ENCODE assay signal across 16 cellular contexts in the genomic region with DNA sequence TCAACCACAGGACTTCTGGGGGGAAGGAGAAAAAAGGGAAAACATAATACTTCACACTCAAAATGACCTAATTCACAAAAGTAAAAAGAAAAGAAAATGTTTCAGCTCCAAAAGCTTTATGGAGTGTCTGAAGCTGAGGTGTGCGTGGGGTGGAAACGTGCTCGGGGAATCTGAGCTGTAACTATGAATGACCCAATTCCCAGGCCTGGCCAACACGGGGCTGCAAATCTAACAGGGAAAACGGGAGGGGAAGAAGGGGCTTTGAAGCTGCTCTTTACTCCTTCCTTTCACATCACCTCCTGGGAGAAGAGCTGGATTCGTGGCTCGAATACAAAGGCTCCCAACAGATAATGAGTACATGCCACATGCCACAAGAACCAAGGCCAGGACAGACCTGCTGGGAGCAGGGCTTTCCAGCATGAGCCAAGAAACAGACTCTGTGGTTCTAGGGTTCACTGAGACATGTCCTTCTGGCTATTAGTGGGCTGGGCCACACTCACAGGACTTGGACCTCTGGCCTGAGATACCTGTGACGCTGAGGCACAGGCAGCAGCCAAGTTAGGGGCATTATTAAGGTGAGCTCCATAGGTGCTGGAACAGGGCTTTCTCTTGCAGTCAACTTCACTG. TPM values are rescaled to one million over a fixed set of nuclear protein-coding genes. Genes with fewer than 3 reads are reported as not detected.
DNase-seq lines count a peak whose midpoint lies in the region; ATAC-seq, FAIRE-seq and TF ChIP-seq lines count a peak whose summit lies in the region.
"Had no signal": no experiment of that assay in that cellular context is flagged by ENCODE, and none has a peak within 500 bp of the region (broad histone marks: within the 10 kb centered on the region; RNA-seq: fewer than 3 reads in every experiment).

No MANE protein-coding gene starts in this region.

- no peak overlapping the region for H3K4me3 ChIP-seq in mammary epithelial cell (replicated peaks in 1 of 3; ENCODE audit: insufficient read depth in 1 of 3, low read depth in 2 of 3, low read length in 3 of 3)
- no peak overlapping the region for H3K4me3 ChIP-seq in breast epithelium
- H3K4me3 ChIP-seq in HepG2 (replicated peaks in 1 of 3; ENCODE audit: insufficient read depth in 1 of 3, low read depth in 2 of 3, low read length in 3 of 3): no peak overlapping the region
- no peak overlapping the region for H3K4me3 ChIP-seq in body of pancreas

- H3K36me3 ChIP-seq in mammary epithelial cell (ENCODE audit: insufficient read depth, low read length) (no peaks in the 10 kb centered on the region), breast epithelium (no peaks in the 10 kb centered on the region), HepG2 (replicated peaks in 1 of 2; ENCODE audit: control insufficient read depth in 1 of 2, insufficient read depth in 2 of 2, low read length in 2 of 2) (peaks cover 12 to 29% of the 10 kb centered on the region in 2 experiments; a peak in 4 of 5 replicates), body of pancreas (replicated peaks in 1 of 2; ENCODE audit: insufficient read depth in 1 of 2, low read depth in 2 of 2) (no peaks in the 10 kb centered on the region)

- H3K79me2 ChIP-seq in mammary epithelial cell (ENCODE audit: insufficient read depth, low read length) (peaks cover 58% of the 10 kb centered on the region), HepG2 (ENCODE audit: insufficient read depth, low read length) (no peaks in the 10 kb centered on the region)

- no peaks in the 10 kb centered on the region for H3K27me3 Mint-ChIP-seq in MCF 10A (ENCODE audit: insufficient read depth, unreplicated experiment)
- H3K27me3 Mint-ChIP-seq: progenitor cell of endocrine pancreas had no signal

- TF ChIP-seq EP300 in HepG2 (IDR thresholded peaks at IDR 0.05; ENCODE audit: low read depth in 2 of 2, low read length in 2 of 2) (no peak), HepG2 (CRISPR knock-in tag; IDR thresholded peaks at IDR 0.05; ENCODE audit: borderline replicate concordance) (no peak)

- no peak overlapping the region for H3K4me3 Mint-ChIP-seq in MCF 10A (ENCODE audit: unreplicated experiment)
- no peak overlapping the region for H3K4me3 Mint-ChIP-seq in stimulated activated effector memory CD8-positive, alpha-beta T cell treated with anti-CD3 and anti-CD28 coated beads, Interleukin-12 subunit alpha, Interleukin-12 subunit beta, amount 100 ng/mL, for 72 hours

- CTCF ChIA-PET in MCF 10A (lab: Yijun Ruan, JAX) (interaction anchor here (0.6 to 1.7 kb wide), 6 partner anchors 10 to 218 kb away, joined by 3 to 5 read pairs (median 4); no protein-coding TSS in a partner anchor), mammary epithelial cell (lab: Charles Lee; ENCODE audit: low non-redundant PET) (no interaction called here), HepG2 (lab: Yijun Ruan, JAX; ENCODE audit: low intra/inter-chr PET ratio, low total read pairs) (no interaction called here)

- H3K36me3 Mint-ChIP-seq in MCF 10A (ENCODE audit: insufficient read depth, unreplicated experiment): peaks cover 18% of the 10 kb centered on the region
- peaks cover 33% of the 10 kb centered on the region for H3K36me3 Mint-ChIP-seq in stimulated activated effector memory CD8-positive, alpha-beta T cell treated with anti-CD3 and anti-CD28 coated beads, Interleukin-12 subunit alpha, Interleukin-12 subunit beta, amount 100 ng/mL, for 72 hours

- ATAC-seq in HepG2 (0 out of 3 replicates have a peak, but pooled peaks have one; percentile 33), body of pancreas (no peak)
- no peak for ATAC-seq in stimulated activated effector memory CD8-positive, alpha-beta T cell treated with anti-CD3 and anti-CD28 coated beads, Interleukin-12 subunit alpha, Interleukin-12 subunit beta, amount 100 ng/mL, for 72 hours
- ATAC-seq: Panc1 had no signal

- intact Hi-C loops in MCF 10A (cut with micrococcal nuclease): no loop called here
- intact Hi-C loops in mammary epithelial cell (cut with micrococcal nuclease): loop anchor here (10.0 kb wide), 1 partner anchor 281 kb away; a partner anchor contains a TSS
- intact Hi-C loops in breast epithelium (cut with DNase I; ENCODE audit: low total_unique reads): no loop called here
- intact Hi-C loops in HepG2 (cut with micrococcal nuclease; ENCODE audit: unreplicated experiment): no loop called here
- intact Hi-C loops in body of pancreas (cut with DNase I): no loop called here

- H3K4me2 ChIP-seq in mammary epithelial cell (ENCODE audit: insufficient read depth, low read depth, low read length): no peak overlapping the region
- H3K4me2 ChIP-seq in HepG2 (ENCODE audit: low read depth, low read length): no peak overlapping the region

- TF ChIP-seq POLR2A in breast epithelium (IDR thresholded peaks at IDR 0.05): no peak
- TF ChIP-seq POLR2A in HepG2 (IDR thresholded peaks at IDR 0.05; ENCODE audit: insufficient read depth in 1 of 2, low read depth in 2 of 2, low read length in 2 of 2): no peak
- no peak for TF ChIP-seq POLR2A in body of pancreas (IDR thresholded peaks at IDR 0.05)

- peaks cover 8% of the 10 kb centered on the region for H3K4me1 Mint-ChIP-seq in MCF 10A (ENCODE audit: insufficient read depth, unreplicated experiment)
- peaks cover 36% of the 10 kb centered on the region for H3K4me1 Mint-ChIP-seq in stimulated activated effector memory CD8-positive, alpha-beta T cell treated with anti-CD3 and anti-CD28 coated beads, Interleukin-12 subunit alpha, Interleukin-12 subunit beta, amount 100 ng/mL, for 72 hours

- BruUV-seq in MCF 10A (replicated peaks; lab: Mats Ljungman, UMichigan) (no TSS peak), mammary epithelial cell (replicated peaks; lab: Mats Ljungman, UMichigan) (no TSS peak), HepG2 (replicated peaks; lab: Mats Ljungman, UMichigan) (no TSS peak)

- peak overlapping the region; percentile 27 for H3K27ac Mint-ChIP-seq in MCF 10A (ENCODE audit: low read depth, unreplicated experiment)
- peak overlapping the region; percentile 8 for H3K27ac Mint-ChIP-seq in stimulated activated effector memory CD8-positive, alpha-beta T cell treated with anti-CD3 and anti-CD28 coated beads, Interleukin-12 subunit alpha, Interleukin-12 subunit beta, amount 100 ng/mL, for 72 hours
- H3K27ac Mint-ChIP-seq: progenitor cell of endocrine pancreas had no signal

- TF ChIP-seq RAD21 in HepG2 (CRISPR knock-in tag; IDR thresholded peaks at IDR 0.05): no peak

- FAIRE-seq in HepG2 (lab: Jason Lieb, UNC): peak; percentile 30

- WGBS in mammary epithelial cell (ENCODE audit: low coverage, missing lambda C conversion rate): 38% methylated on average over 5 of the region's 8 CpGs
- 91% methylated on average over 7 of the region's 8 CpGs for WGBS in HepG2 (ENCODE audit: low lambda C conversion rate)
- 75 to 89% methylated on average over 8 of the region's 8 CpGs for WGBS in body of pancreas, 2 donors

- H3K27me3 ChIP-seq in mammary epithelial cell (ENCODE audit: insufficient read depth, low read length) (no peaks in the 10 kb centered on the region), breast epithelium (no peaks in the 10 kb centered on the region), HepG2 (ENCODE audit: control insufficient read depth in 1 of 2, insufficient read depth in 2 of 2, low read length in 2 of 2) (no peaks in the 10 kb centered on the region), body of pancreas (no peaks in the 10 kb centered on the region)

- dilution Hi-C loops in mammary epithelial cell (cut with HindIII; ENCODE audit: low sequenced_read_pairs): no loop called here

- no peaks in the 10 kb centered on the region for H3K9me3 Mint-ChIP-seq in MCF 10A (ENCODE audit: unreplicated experiment)
- no peaks in the 10 kb centered on the region for H3K9me3 Mint-ChIP-seq in stimulated activated effector memory CD8-positive, alpha-beta T cell treated with anti-CD3 and anti-CD28 coated beads, Interleukin-12 subunit alpha, Interleukin-12 subunit beta, amount 100 ng/mL, for 72 hours

- peaks cover 73% of the 10 kb centered on the region for H3K4me1 ChIP-seq in mammary epithelial cell (ENCODE audit: insufficient read depth, low read length)
- no peaks in the 10 kb centered on the region for H3K4me1 ChIP-seq in breast epithelium
- peaks cover 15% of the 10 kb centered on the region; the same call in 1 of the 2 replicates for H3K4me1 ChIP-seq in HepG2 (ENCODE audit: insufficient read depth, low read length)
- H3K4me1 ChIP-seq in body of pancreas: no peaks in the 10 kb centered on the region

- TF ChIP-seq CTCF in MCF 10A (IDR thresholded peaks at IDR 0.05; ENCODE audit: unreplicated experiment): no peak
- no peak for TF ChIP-seq CTCF in mammary epithelial cell (conservative IDR thresholded peaks at IDR 0.05 in 1 of 2, IDR thresholded peaks at IDR 0.05 in 1 of 2; ENCODE audit: extremely low read depth in 1 of 2, insufficient read depth in 1 of 2, low read depth in 1 of 2, low read length in 2 of 2)
- TF ChIP-seq CTCF in breast epithelium (IDR thresholded peaks at IDR 0.05): no peak
- no peak for TF ChIP-seq CTCF in HepG2 (CRISPR knock-in tag; IDR thresholded peaks at IDR 0.05)
- TF ChIP-seq CTCF in body of pancreas (IDR thresholded peaks at IDR 0.05): no peak

- in situ Hi-C loops in mammary epithelial cell (cut with MboI; ENCODE audit: low sequenced_read_pairs in 2 of 2): loop anchor here in 1 of 2 donors (10.0 kb wide), 2 partner anchors 221 to 281 kb away; a partner anchor contains a TSS
- in situ Hi-C loops in HepG2 (cut with HindIII; ENCODE audit: extremely low pct_ligation_motif_present, low pct_unique_long_range_greater_than_20kb): no loop called here

- H3K9me3 ChIP-seq in mammary epithelial cell (replicated peaks; ENCODE audit: insufficient read depth, low read length) (no peaks in the 10 kb centered on the region), breast epithelium (no peaks in the 10 kb centered on the region), HepG2 (ENCODE audit: low read length) (no peaks in the 10 kb centered on the region), body of pancreas (no peaks in the 10 kb centered on the region)

- DNase-seq in MCF 10A (ENCODE audit: unreplicated experiment) (no peak), mammary epithelial cell (no peak), breast epithelium (ENCODE audit: low spot score in 2 of 2) (no peak), HepG2 (ENCODE audit: low spot score) (no peak), iPS-NIHi11 (ENCODE audit: low spot score) (no peak), body of pancreas (no peak), NCI-H1436 treated with DMSO at 0.1 percent for 48 hours (lab: John Stamatoyannopoulos, UW) (no peak)
- DNase-seq in stimulated activated effector memory CD8-positive, alpha-beta T cell treated with anti-CD3 and anti-CD28 coated beads, Interleukin-12 subunit alpha, Interleukin-12 subunit beta, amount 100 ng/mL, for 72 hours (ENCODE audit: low spot score in 2 of 2): no peak
- DNase-seq: ACHN; activated CD8-positive, alpha-beta memory T cell treated with anti-CD3 and anti-CD28 coated beads for 24 hours; anterior cingulate cortex; EL; NCI-H2081; NCI-H774 had no signal

- H4K20me1 ChIP-seq in mammary epithelial cell (ENCODE audit: insufficient read depth, low read length): no peaks in the 10 kb centered on the region
- no peaks in the 10 kb centered on the region for H4K20me1 ChIP-seq in HepG2 (ENCODE audit: insufficient read depth, low read length)

- H3K27ac ChIP-seq in mammary epithelial cell (ENCODE audit: insufficient read depth, low read depth, low read length) (no peak overlapping the region), breast epithelium (peak overlapping the region; percentile 0 to 8), HepG2 (ENCODE audit: extremely low read length, insufficient read depth, low read length) (no peak overlapping the region), body of pancreas (no peak overlapping the region)

- H2AFZ ChIP-seq in mammary epithelial cell (ENCODE audit: low read depth, low read length) (no peak overlapping the region), HepG2 (ENCODE audit: low read length) (no peak overlapping the region)

- POLR2A ChIA-PET in MCF 10A (lab: Yijun Ruan, JAX) (interaction anchor here (0.9 to 1.0 kb wide), 2 partner anchors 25 to 52 kb away, joined by 4 to 5 read pairs; a partner anchor contains a TSS), HepG2 (lab: Yijun Ruan, JAX) (no interaction called here)

- H3K9ac ChIP-seq in mammary epithelial cell (ENCODE audit: insufficient read depth, low read length) (no peak overlapping the region), HepG2 (ENCODE audit: insufficient read depth, low read depth, low read length) (no peak overlapping the region)

RNA-seq across cellular contexts. Expression of a gene that starts 51.5 kb away (rescaled TPM):
- 16.2 and 20.2 TPM in 2 replicates for total RNA-seq in MCF 10A (2022)
- total RNA-seq in mammary epithelial cell: 10 to 100 TPM; 17.7 to 19.7 TPM
- 16.6 TPM for polyA plus RNA-seq in mammary epithelial cell
- polyA minus RNA-seq in mammary epithelial cell: 10.5 TPM
- total RNA-seq in breast epithelium: 10 to 100 TPM in 2 of 3 donors, 1 to 10 TPM in 1; 6.2 to 13.9 (median 13.1) TPM
- total RNA-seq in HepG2 (2016; rRNA removed; fragmentation: Illumina TruSeq; extraction: Trizol): 8.5 and 18.9 TPM in 2 replicates
- 4.6 and 5.7 TPM in 2 replicates for total RNA-seq in HepG2 (2016; cell fraction: cytosol; rRNA removed; fragmentation: Illumina TruSeq; extraction: Trizol; ENCODE audit: low read depth)
- total RNA-seq in HepG2 (2016; cell fraction: insoluble cytoplasmic fraction; rRNA removed; fragmentation: Illumina TruSeq; extraction: Trizol): 9.7 and 20.6 TPM in 2 replicates
- 8.2 and 8.3 TPM in 2 replicates for total RNA-seq in HepG2 (2016; cell fraction: membrane; rRNA removed; fragmentation: Illumina TruSeq; extraction: Trizol)
- total RNA-seq in HepG2 (2016; cell fraction: nucleus; rRNA removed; fragmentation: Illumina TruSeq; extraction: Trizol): 17.2 and 20.6 TPM in 2 replicates
- polyA plus RNA-seq in HepG2 (2011; rRNA removed): 15.4 and 24.4 TPM in 2 replicates
- 15.0 and 19.6 TPM in 2 replicates for polyA plus RNA-seq in HepG2 (2011; cell fraction: cytosol; rRNA removed)
- polyA plus RNA-seq in HepG2 (2011; cell fraction: nucleus; rRNA removed): 21.9 and 23.2 TPM in 2 replicates
- polyA plus RNA-seq in HepG2 (2012): 8.6 and 10.0 TPM in 2 replicates
- 4.3 and 5.7 TPM in 2 replicates for polyA plus RNA-seq in HepG2 (2016; cell fraction: cytosol; fragmentation: Illumina TruSeq; extraction: Trizol; ENCODE audit: low read depth)
- polyA plus RNA-seq in HepG2 (2016; cell fraction: insoluble cytoplasmic fraction; fragmentation: Illumina TruSeq; extraction: Trizol; ENCODE audit: low read depth): 8.0 and 11.5 TPM in 2 replicates
- polyA plus RNA-seq in HepG2 (2016; cell fraction: membrane; fragmentation: Illumina TruSeq; extraction: Trizol; ENCODE audit: low read depth): 6.1 and 8.5 TPM in 2 replicates
- 41.6 and 41.9 TPM in 2 replicates for polyA plus RNA-seq in HepG2 (2016; cell fraction: nucleus; fragmentation: Illumina TruSeq; extraction: Trizol; ENCODE audit: insufficient read depth, low read depth)
- polyA minus RNA-seq in HepG2 (2011; rRNA and poly(A)+ RNA removed; ENCODE audit: low replicate concordance): 17.2 and 31.0 TPM in 2 replicates
- 7.4 and 8.9 TPM in 2 replicates for polyA minus RNA-seq in HepG2 (2011; cell fraction: cytosol; rRNA and poly(A)+ RNA removed)
- polyA minus RNA-seq in HepG2 (2011; cell fraction: nucleus; rRNA and poly(A)+ RNA removed): 9.9 and 11.1 TPM in 2 replicates
- 10 to 100 TPM in 1 of 2 donors, 1 to 10 TPM in 1; 9.6 to 23.4 TPM for total RNA-seq in body of pancreas

RNA-seq across cellular contexts. Expression of a gene that starts 51.7 kb away (rescaled TPM):
- total RNA-seq in MCF 10A (2022) (26.7 and 28.7 TPM in 2 replicates), mammary epithelial cell (10 to 100 TPM; 45.7 to 60.3 TPM), breast epithelium (100 to 1,000 TPM in 1 of 3 donors, 10 to 100 TPM in 2; 65.9 to 116 (median 80.5) TPM), HepG2 (2016; rRNA removed; fragmentation: Illumina TruSeq; extraction: Trizol) (75.6 and 91.8 TPM in 2 replicates), body of pancreas (10 to 100 TPM; 24.1 to 45.1 TPM)
- polyA plus RNA-seq in mammary epithelial cell (65.9 TPM), HepG2 (2011; rRNA removed) (40.8 and 45.2 TPM in 2 replicates)
- 43.9 TPM for polyA minus RNA-seq in mammary epithelial cell
- 27.2 and 29.3 TPM in 2 replicates for total RNA-seq in HepG2 (2016; cell fraction: cytosol; rRNA removed; fragmentation: Illumina TruSeq; extraction: Trizol; ENCODE audit: low read depth)
- 75.1 and 91.3 TPM in 2 replicates for total RNA-seq in HepG2 (2016; cell fraction: insoluble cytoplasmic fraction; rRNA removed; fragmentation: Illumina TruSeq; extraction: Trizol)
- total RNA-seq in HepG2 (2016; cell fraction: membrane; rRNA removed; fragmentation: Illumina TruSeq; extraction: Trizol): 38.5 and 45.3 TPM in 2 replicates
- total RNA-seq in HepG2 (2016; cell fraction: nucleus; rRNA removed; fragmentation: Illumina TruSeq; extraction: Trizol): 31.9 and 40.6 TPM in 2 replicates
- polyA plus RNA-seq in HepG2 (2011; cell fraction: cytosol; rRNA removed): 42.0 and 59.5 TPM in 2 replicates
- 20.7 and 23.1 TPM in 2 replicates for polyA plus RNA-seq in HepG2 (2011; cell fraction: nucleus; rRNA removed)
- 23.2 and 37.3 TPM in 2 replicates for polyA plus RNA-seq in HepG2 (2012)
- 30.5 and 33.1 TPM in 2 replicates for polyA plus RNA-seq in HepG2 (2016; cell fraction: cytosol; fragmentation: Illumina TruSeq; extraction: Trizol; ENCODE audit: low read depth)
- polyA plus RNA-seq in HepG2 (2016; cell fraction: insoluble cytoplasmic fraction; fragmentation: Illumina TruSeq; extraction: Trizol; ENCODE audit: low read depth): 96.1 and 104 TPM in 2 replicates
- polyA plus RNA-seq in HepG2 (2016; cell fraction: membrane; fragmentation: Illumina TruSeq; extraction: Trizol; ENCODE audit: low read depth): 33.3 and 38.2 TPM in 2 replicates
- 46.3 and 53.6 TPM in 2 replicates for polyA plus RNA-seq in HepG2 (2016; cell fraction: nucleus; fragmentation: Illumina TruSeq; extraction: Trizol; ENCODE audit: insufficient read depth, low read depth)
- polyA minus RNA-seq in HepG2 (2011; rRNA and poly(A)+ RNA removed; ENCODE audit: low replicate concordance): 57.1 and 74.2 TPM in 2 replicates
- 23.5 and 26.5 TPM in 2 replicates for polyA minus RNA-seq in HepG2 (2011; cell fraction: cytosol; rRNA and poly(A)+ RNA removed)
- polyA minus RNA-seq in HepG2 (2011; cell fraction: nucleus; rRNA and poly(A)+ RNA removed): 13.2 and 15.2 TPM in 2 replicates

Comparison
In these comparisons a context has a peak if more than half of its experiments do, and no peak if none do; other contexts are left out.
1. H3K27ac ChIP-seq: peak in breast epithelium (2 of 2); none in mammary epithelial cell (single experiment), HepG2 (single experiment) and body of pancreas (0 of 4).